17 cellular contexts compared by ENCODE assay signal in the genomic region with DNA sequence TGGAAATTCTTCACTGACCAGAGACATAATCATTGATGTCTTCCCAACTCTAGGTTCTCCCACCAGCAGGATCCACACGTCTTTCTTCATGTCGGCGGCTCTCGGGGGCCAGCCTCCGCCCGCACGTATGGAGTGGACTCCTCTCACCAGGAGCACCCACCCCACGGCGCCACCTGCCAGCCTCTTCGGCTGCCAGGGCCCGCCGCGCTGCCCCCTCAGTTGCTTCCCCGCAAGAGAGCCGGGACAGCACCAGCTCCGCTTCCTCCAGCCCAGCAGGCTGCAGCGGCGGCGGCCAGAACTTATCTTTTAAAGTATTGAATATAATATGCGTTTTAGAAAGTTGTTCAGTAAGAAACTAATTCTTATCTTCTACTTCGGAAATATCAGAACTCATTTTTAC.
DNase-seq lines count a peak whose midpoint lies in the region; ATAC-seq and TF ChIP-seq lines count a peak whose summit lies in the region.
"Had no signal": no experiment of that assay in that cellular context is flagged by ENCODE, and none has a peak within 500 bp of the region (broad histone marks: within the 10 kb centered on the region; RNA-seq: fewer than 3 reads in every experiment).

No MANE protein-coding gene starts in this region.

- H3K36me3 ChIP-seq in SK-N-SH (replicated peaks in 1 of 2; ENCODE audit: control insufficient read depth in 1 of 2, insufficient read depth in 2 of 2, low read length in 1 of 2): no peaks in the 10 kb centered on the region

- H3K79me2 ChIP-seq in SK-N-SH (ENCODE audit: insufficient read depth): no peaks in the 10 kb centered on the region

- H3K4me3 Mint-ChIP-seq in chondrocyte (ENCODE audit: unreplicated experiment) (no peak overlapping the region), osteocyte (ENCODE audit: unreplicated experiment) (no peak overlapping the region), WTC11 (no peak overlapping the region)
- no peak overlapping the region for H3K4me3 Mint-ChIP-seq in activated naive CD8-positive, alpha-beta T cell treated with anti-CD3 and anti-CD28 coated beads for 36 hours
- H3K4me3 Mint-ChIP-seq: B cell, CD14-positive monocyte, HFFc6 had no signal

- H3K36me3 Mint-ChIP-seq in chondrocyte (ENCODE audit: low read depth) (no peaks in the 10 kb centered on the region), osteocyte (ENCODE audit: unreplicated experiment) (no peaks in the 10 kb centered on the region), WTC11 (peaks cover 33% of the 10 kb centered on the region)
- peaks cover 11% of the 10 kb centered on the region for H3K36me3 Mint-ChIP-seq in activated naive CD8-positive, alpha-beta T cell treated with anti-CD3 and anti-CD28 coated beads for 36 hours
- H3K36me3 Mint-ChIP-seq: CD14-positive monocyte had no signal

- no peak for TF ChIP-seq RAD21 in SK-N-SH (IDR thresholded peaks at IDR 0.05; ENCODE audit: low read length)

- H2AFZ ChIP-seq in SK-N-SH (ENCODE audit: low read depth): no peak overlapping the region

- no peak overlapping the region for H3K27ac ChIP-seq in SK-N-SH (ENCODE audit: low read depth in 2 of 2, low read length in 1 of 2)

- H3K4me2 ChIP-seq in SK-N-SH: no peak overlapping the region

- peaks cover 25% of the 10 kb centered on the region for H3K9me3 Mint-ChIP-seq in chondrocyte (ENCODE audit: low read depth)
- peaks cover 17% of the 10 kb centered on the region for H3K9me3 Mint-ChIP-seq in osteocyte (ENCODE audit: unreplicated experiment)
- peaks cover 6% of the 10 kb centered on the region for H3K9me3 Mint-ChIP-seq in activated naive CD8-positive, alpha-beta T cell treated with anti-CD3 and anti-CD28 coated beads for 36 hours
- H3K9me3 Mint-ChIP-seq in WTC11: peaks cover 37% of the 10 kb centered on the region

- no peaks in the 10 kb centered on the region for H3K9me3 ChIP-seq in SK-N-SH
- H3K9me3 ChIP-seq: MG63 had no signal

- 67% methylated on average over 21 of the region's 21 CpGs for WGBS in SK-N-SH (ENCODE audit: low lambda C conversion rate)

- no peaks in the 10 kb centered on the region for H3F3A ChIP-seq in SK-N-SH (replicated peaks; ENCODE audit: insufficient read depth)

- POLR2A ChIA-PET in SK-N-SH (lab: Yijun Ruan, JAX): no interaction called here
- POLR2A ChIA-PET in GM10248 (lab: Yijun Ruan, JAX): no interaction called here
- POLR2A ChIA-PET in WTC11 (lab: Charles Lee): no interaction called here

- no peaks in the 10 kb centered on the region for H3K27me3 ChIP-seq in SK-N-SH (ENCODE audit: insufficient read depth)
- H3K27me3 ChIP-seq: MG63 had no signal

- TF ChIP-seq CTCF in SK-N-SH (IDR thresholded peaks at IDR 0.05): no peak
- TF ChIP-seq CTCF in GM10248 (IDR thresholded peaks at IDR 0.05; ENCODE audit: control extremely low read depth, extremely low read depth, low read depth, missing control alignments): no peak
- no peak for TF ChIP-seq CTCF in chondrocyte (IDR thresholded peaks at IDR 0.05)
- TF ChIP-seq CTCF in osteocyte (IDR thresholded peaks at IDR 0.05): no peak
- no peak for TF ChIP-seq CTCF in WTC11 (IDR thresholded peaks at IDR 0.05)

- H3K9ac ChIP-seq in SK-N-SH: no peak overlapping the region

- no peak overlapping the region for H3K27ac Mint-ChIP-seq in chondrocyte (ENCODE audit: unreplicated experiment)
- no peak overlapping the region for H3K27ac Mint-ChIP-seq in osteocyte (ENCODE audit: unreplicated experiment)
- H3K27ac Mint-ChIP-seq in activated naive CD8-positive, alpha-beta T cell treated with anti-CD3 and anti-CD28 coated beads for 36 hours: no peak overlapping the region
- no peak overlapping the region for H3K27ac Mint-ChIP-seq in WTC11
- H3K27ac Mint-ChIP-seq: B cell, CD14-positive monocyte, HFFc6 had no signal

- peak; percentile 1 for DNase-seq in SK-N-SH
- DNase-seq in GM10248 (ENCODE audit: extremely low spot score): peak; percentile 1
- DNase-seq in chondrocyte (ENCODE audit: low spot score): peak; percentile 88
- DNase-seq in osteocyte (ENCODE audit: extremely low spot score, unreplicated experiment): peak; percentile 80
- DNase-seq in hepatic stellate cell (ENCODE audit: low spot score): no peak
- no peak for DNase-seq in activated naive CD8-positive, alpha-beta T cell treated with anti-CD3 and anti-CD28 coated beads for 36 hours
- DNase-seq in WTC11 (ENCODE audit: low spot score): no peak
- DNase-seq: HFFc6, MG63, NCI-H1417, NCI-H1694 treated with DMSO at 0.1 percent for 48 hours, NCI-H2081 treated with DMSO at 0.1 percent for 48 hours, NCI-H446, NCI-H526 had no signal

- CTCF ChIA-PET in SK-N-SH (lab: Yijun Ruan, JAX) (no interaction called here), GM10248 (lab: Yijun Ruan, JAX) (no interaction called here), WTC11 (lab: Charles Lee) (no interaction called here)

- no peak for TF ChIP-seq EP300 in SK-N-SH (IDR thresholded peaks at IDR 0.05; ENCODE audit: borderline replicate concordance in 1 of 2, low read depth in 1 of 2, low read length in 1 of 2)

- H3K4me1 Mint-ChIP-seq in chondrocyte (ENCODE audit: low read depth) (no peaks in the 10 kb centered on the region), osteocyte (ENCODE audit: unreplicated experiment) (no peaks in the 10 kb centered on the region), WTC11 (no peaks in the 10 kb centered on the region)
- H3K4me1 Mint-ChIP-seq in activated naive CD8-positive, alpha-beta T cell treated with anti-CD3 and anti-CD28 coated beads for 36 hours: no peaks in the 10 kb centered on the region
- H3K4me1 Mint-ChIP-seq: B cell, CD14-positive monocyte had no signal

- H3K27me3 Mint-ChIP-seq in chondrocyte (ENCODE audit: low read depth) (no peaks in the 10 kb centered on the region), osteocyte (ENCODE audit: unreplicated experiment) (no peaks in the 10 kb centered on the region), WTC11 (ENCODE audit: low read depth) (peaks cover 6% of the 10 kb centered on the region)
- no peaks in the 10 kb centered on the region for H3K27me3 Mint-ChIP-seq in activated naive CD8-positive, alpha-beta T cell treated with anti-CD3 and anti-CD28 coated beads for 36 hours
- H3K27me3 Mint-ChIP-seq: B cell had no signal

- H4K20me1 ChIP-seq in SK-N-SH (ENCODE audit: insufficient read depth): no peaks in the 10 kb centered on the region

- no peaks in the 10 kb centered on the region for H3K4me1 ChIP-seq in SK-N-SH (ENCODE audit: control insufficient read depth in 1 of 2, insufficient read depth in 2 of 2, low read depth in 1 of 2, low read length in 1 of 2)

- no peak overlapping the region for H3K4me3 ChIP-seq in SK-N-SH (ENCODE audit: low read depth in 2 of 2, low read length in 1 of 2)
- H3K4me3 ChIP-seq: MG63 had no signal

- no peak for ATAC-seq in SK-N-SH treated with all-trans-retinoic acid at 6 μM for 48 hours
- ATAC-seq in WTC11: no peak

- no peaks in the 10 kb centered on the region for H3K9me2 ChIP-seq in SK-N-SH

TF ChIP-seq in SK-N-SH, 30 proteins besides CTCF, POLR2A, EP300 and RAD21 (continues in another document):
- TF ChIP-seq YY1 (IDR thresholded peaks at IDR 0.05; ENCODE audit: low read depth): no peak
- no peak for TF ChIP-seq EZH2phosphoT487 (IDR thresholded peaks at IDR 0.05; ENCODE audit: borderline replicate concordance, low read depth)
- TF ChIP-seq MEF2A (IDR thresholded peaks at IDR 0.05; ENCODE audit: borderline replicate concordance, low read depth): no peak
- TF ChIP-seq GABPA (IDR thresholded peaks at IDR 0.05; ENCODE audit: low read depth): no peak
- TF ChIP-seq POLR2AphosphoS5 (IDR thresholded peaks at IDR 0.05; ENCODE audit: low read depth, low read length): no peak
- no peak for TF ChIP-seq NRF1 (IDR thresholded peaks at IDR 0.05; ENCODE audit: low read depth, low read length)
- no peak for TF ChIP-seq CHD2 (IDR thresholded peaks at IDR 0.05; ENCODE audit: low read length, partially characterized antibody)
- TF ChIP-seq ELF1 (IDR thresholded peaks at IDR 0.05): no peak
- no peak for TF ChIP-seq SIN3A (IDR thresholded peaks at IDR 0.05; ENCODE audit: borderline replicate concordance, low read depth, low read length)
- TF ChIP-seq TEAD4 (IDR thresholded peaks at IDR 0.05; ENCODE audit: borderline replicate concordance, insufficient read depth): no peak
- TF ChIP-seq NFIC (IDR thresholded peaks at IDR 0.05; ENCODE audit: borderline replicate concordance): no peak

TF ChIP-seq in SK-N-SH treated with all-trans-retinoic acid at 6 μM for 48 hours, 23 proteins besides CTCF, POLR2A, EP300 and RAD21 (continues in another document):
- TF ChIP-seq CSDC2 (CRISPR knock-in tag; IDR thresholded peaks at IDR 0.05) (no peak), ESRRG (CRISPR knock-in tag; IDR thresholded peaks at IDR 0.05) (no peak)
- TF ChIP-seq, protein P1, sequence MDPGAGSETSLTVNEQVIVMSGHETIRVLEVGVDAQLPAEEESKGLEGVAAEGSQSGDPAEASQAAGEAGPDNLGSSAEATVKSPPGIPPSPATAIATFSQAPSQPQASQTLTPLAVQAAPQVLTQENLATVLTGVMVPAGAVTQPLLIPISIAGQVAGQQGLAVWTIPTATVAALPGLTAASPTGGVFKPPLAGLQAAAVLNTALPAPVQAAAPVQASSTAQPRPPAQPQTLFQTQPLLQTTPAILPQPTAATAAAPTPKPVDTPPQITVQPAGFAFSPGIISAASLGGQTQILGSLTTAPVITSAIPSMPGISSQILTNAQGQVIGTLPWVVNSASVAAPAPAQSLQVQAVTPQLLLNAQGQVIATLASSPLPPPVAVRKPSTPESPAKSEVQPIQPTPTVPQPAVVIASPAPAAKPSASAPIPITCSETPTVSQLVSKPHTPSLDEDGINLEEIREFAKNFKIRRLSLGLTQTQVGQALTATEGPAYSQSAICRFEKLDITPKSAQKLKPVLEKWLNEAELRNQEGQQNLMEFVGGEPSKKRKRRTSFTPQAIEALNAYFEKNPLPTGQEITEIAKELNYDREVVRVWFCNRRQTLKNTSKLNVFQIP (CRISPR knock-in tag; IDR thresholded peaks at IDR 0.05; ENCODE audit: borderline replicate concordance, low read depth): no peak

TF ChIP-seq in WTC11, 78 proteins besides CTCF, POLR2A, EP300 and RAD21:
- TF ChIP-seq NR1H2 (CRISPR knock-in tag; IDR thresholded peaks at IDR 0.05) (no peak), ESRRA (CRISPR knock-in tag; IDR thresholded peaks at IDR 0.05; ENCODE audit: borderline replicate concordance) (no peak)
TF ChIP-seq in WTC11: peak in this region for 0.

Comparison
In these comparisons a context has a peak if more than half of its experiments do, and no peak if none do; other contexts are left out.
1. DNase-seq: peak in SK-N-SH (single experiment), GM10248 (single experiment), chondrocyte (single experiment) and osteocyte (single experiment); none in hepatic stellate cell (single experiment), activated naive CD8-positive, alpha-beta T cell treated with anti-CD3 and anti-CD28 coated beads for 36 hours (single experiment) and WTC11 (single experiment).